Comparison of ENCODE assay signal across 1 cellular context in genomic region chr13:103812558-103812957, GRCh38.
A peak's percentile ranks its signal among the peaks of the same experiment; 100 is the strongest.
TF ChIP-seq lines count a peak whose summit lies in the region.

No MANE protein-coding gene starts in this region.

TF ChIP-seq in SK-N-SH treated with all-trans-retinoic acid at 6 μM for 48 hours, 23 proteins besides CTCF, POLR2A, EP300 and RAD21 (continued from another document):
- TF ChIP-seq CREB5 (CRISPR knock-in tag; IDR thresholded peaks at IDR 0.05; ENCODE audit: low read depth): peak; percentile 72; the same call in 1 of the 2 replicates
- TF ChIP-seq TCF4 (CRISPR knock-in tag; IDR thresholded peaks at IDR 0.05; ENCODE audit: borderline replicate concordance): peak; percentile 95
- TF ChIP-seq ZNF565 (CRISPR knock-in tag; conservative IDR thresholded peaks at IDR 0.05; ENCODE audit: low read depth): peak; percentile 75
- no peak for TF ChIP-seq ZNF70 (CRISPR knock-in tag; IDR thresholded peaks at IDR 0.05)
- TF ChIP-seq PPARA (CRISPR knock-in tag; IDR thresholded peaks at IDR 0.05; ENCODE audit: borderline replicate concordance): no peak
- TF ChIP-seq BACH2 (CRISPR knock-in tag; IDR thresholded peaks at IDR 0.05; ENCODE audit: borderline replicate concordance): peak; percentile 52; the same call in 1 of the 2 replicates
- peak; percentile 96 for TF ChIP-seq CSRNP3 (CRISPR knock-in tag; IDR thresholded peaks at IDR 0.05)
